10 cellular contexts compared by ENCODE assay signal in genomic region chr3:112498916-112499315, GRCh38. TPM values are rescaled to one million over a fixed set of nuclear protein-coding genes. Genes with fewer than 3 reads are reported as not detected.
DNase-seq lines count a peak whose midpoint lies in the region; ATAC-seq lines count a peak whose summit lies in the region.
"Had no signal": no experiment of that assay in that cellular context is flagged by ENCODE, and none has a peak within 500 bp of the region (broad histone marks: within the 10 kb centered on the region; RNA-seq: fewer than 3 reads in every experiment).

No MANE protein-coding gene starts in this region.

- ATAC-seq in GM18861 (IDR thresholded peaks at IDR 0.05; ENCODE audit: unreplicated experiment) (peak; percentile 23), GM21723 (IDR thresholded peaks at IDR 0.05; ENCODE audit: unreplicated experiment) (peak; percentile 26), HG03520 (IDR thresholded peaks at IDR 0.05; ENCODE audit: unreplicated experiment) (peak; percentile 20), left lobe of liver (no peak), Right ventricle myocardium inferior (no peak)

- intact Hi-C loops in Right ventricle myocardium inferior (cut with DNase I) = no loop called here

- H3K27ac ChIP-seq in muscle layer of duodenum (ENCODE audit: low read length) = peak overlapping the region; percentile 5

- no peaks in the 10 kb centered on the region for H3K4me1 ChIP-seq in muscle layer of duodenum (ENCODE audit: control insufficient read depth in 1 of 2, insufficient read depth in 2 of 2, low read length in 2 of 2)

- H3K9me3 ChIP-seq in muscle layer of duodenum (ENCODE audit: control insufficient read depth in 1 of 2, low read length in 2 of 2) = no peaks in the 10 kb centered on the region

- H3K27me3 ChIP-seq in muscle layer of duodenum (ENCODE audit: low read depth, low read length) = no peaks in the 10 kb centered on the region

- no peak overlapping the region for H3K4me3 ChIP-seq in muscle layer of duodenum (ENCODE audit: low read depth in 1 of 2, low read length in 2 of 2)

- DNase-seq in glomerular visceral epithelial cell (ENCODE audit: extremely low spot score) (no peak), left lobe of liver (ENCODE audit: low spot score) (no peak), Right ventricle myocardium inferior (ENCODE audit: missing footprints) (no peak), putamen (ENCODE audit: low spot score) (no peak)
- DNase-seq: cerebellar nuclear complex; NK-92 treated with Interleukin-12 subunit alpha and Interleukin-12 subunit beta, amount 100 ng/mL, for 24 hours had no signal

- no peaks in the 10 kb centered on the region for H3K36me3 ChIP-seq in muscle layer of duodenum (ENCODE audit: control insufficient read depth in 1 of 2, insufficient read depth in 2 of 2, low read length in 2 of 2)

RNA-seq across cellular contexts. Expression of gene BTLA, which starts 0.4 kb away (rescaled TPM):
- 0.25 TPM for total RNA-seq in left lobe of liver
- total RNA-seq in Right ventricle myocardium inferior = 0.14 TPM

Comparison
In these comparisons a context has a peak if more than half of its experiments do, and no peak if none do; other contexts are left out.
1. ATAC-seq: peak in GM18861 (single experiment), GM21723 (single experiment) and HG03520 (single experiment); none in left lobe of liver (single experiment) and Right ventricle myocardium inferior (single experiment).